ENCODE assay signal across 8 cellular contexts in the genomic region with DNA sequence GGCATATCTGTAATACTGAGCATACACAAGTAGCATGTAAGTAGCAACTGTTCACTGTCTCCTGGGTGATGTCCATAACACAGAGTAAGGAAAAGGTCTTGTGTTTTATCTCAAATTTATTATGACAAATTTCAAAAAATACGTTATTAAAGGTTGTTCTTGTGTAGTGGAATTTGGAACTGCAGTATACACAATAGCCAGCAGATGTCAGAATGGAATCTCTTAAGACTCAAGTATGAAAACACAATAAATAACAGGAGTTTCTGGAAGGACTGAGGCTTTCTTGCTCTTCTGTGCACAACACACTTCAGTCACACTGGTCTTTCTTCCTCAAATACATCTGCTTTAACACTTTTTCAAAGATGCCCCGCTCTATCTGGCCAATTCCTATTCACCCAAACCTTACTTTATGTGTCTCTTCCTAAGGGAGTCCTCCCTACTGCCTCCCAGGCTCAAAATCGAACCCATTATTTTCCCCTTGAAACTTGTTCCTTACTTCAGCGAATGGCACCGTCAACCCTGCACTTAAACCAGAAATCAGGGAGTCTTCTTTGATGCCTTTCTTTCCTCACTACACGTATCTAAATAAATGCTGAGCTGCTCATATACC. TPM values are rescaled to one million over a fixed set of nuclear protein-coding genes. Genes with fewer than 3 reads are reported as not detected.
DNase-seq lines count a peak whose midpoint lies in the region; ATAC-seq, FAIRE-seq and TF ChIP-seq lines count a peak whose summit lies in the region.

No MANE protein-coding gene starts in this region.

- no peak overlapping the region for H3K27ac ChIP-seq in OCI-LY7 (ENCODE audit: low read depth, low read length, poor library complexity, severe bottlenecking)
- H3K27ac ChIP-seq in H1 (ENCODE audit: low read depth, low read length), result no peak overlapping the region

- H2BK15ac ChIP-seq in H1 (ENCODE audit: low read length), result no peak overlapping the region

- TF ChIP-seq EP300 in H1 (IDR thresholded peaks at IDR 0.05; ENCODE audit: borderline replicate concordance in 1 of 2, low read depth in 2 of 2, low read length in 2 of 2), result no peak

- no peak overlapping the region for H2BK120ac ChIP-seq in H1 (replicated peaks; ENCODE audit: low read depth, low read length)

- H4K20me1 ChIP-seq in OCI-LY7 (ENCODE audit: insufficient read depth, low read length), result peaks cover 3% of the 10 kb centered on the region; the same call in 1 of the 2 replicates
- peaks cover 1% of the 10 kb centered on the region in 2 experiments for H4K20me1 ChIP-seq in H1 (replicated peaks in 1 of 2; ENCODE audit: control insufficient read depth in 1 of 2, insufficient read depth in 2 of 2, low read length in 2 of 2)

- H3K18ac ChIP-seq in H1 (ENCODE audit: extremely low read depth, low read length), result no peak overlapping the region

- H2AFZ ChIP-seq in OCI-LY7 (ENCODE audit: low read length) (no peak overlapping the region), H1 (ENCODE audit: low read length) (no peak overlapping the region)

- H2AK5ac ChIP-seq in H1 (ENCODE audit: low read depth, low read length), result no peak overlapping the region

- no peak overlapping the region for H2BK5ac ChIP-seq in H1 (ENCODE audit: low read depth, low read length)

- no peak overlapping the region for H2BK12ac ChIP-seq in H1 (ENCODE audit: low read depth, low read length)

- ATAC-seq in mucosa of descending colon (peak; percentile 79), GM19452 (IDR thresholded peaks at IDR 0.05; ENCODE audit: unreplicated experiment) (no peak)

- H3K9me2 ChIP-seq in OCI-LY7 (ENCODE audit: insufficient read depth, low read length), result no peaks in the 10 kb centered on the region

- no peak overlapping the region for H3K14ac ChIP-seq in H1 (ENCODE audit: insufficient read length)

- H3K27me3 ChIP-seq in H1 (replicated peaks in 1 of 4; ENCODE audit: control insufficient read depth in 3 of 4, extremely low read depth in 1 of 4, insufficient read depth in 3 of 4, low read length in 3 of 4), result no peaks in the 10 kb centered on the region

- 84% methylated on average over 6 of the region's 6 CpGs; no CpG with 5 or more reads in 1 of the 2 experiments for WGBS in H1 (ENCODE audit: extremely low coverage in 1 of 2, insufficient coverage in 1 of 2, insufficient read length in 1 of 2, insufficient replicate concordance in 2 of 2, low coverage in 1 of 2, low lambda C conversion rate in 2 of 2, missing lambda C conversion rate in 1 of 2), 2 experiments

- DNase-seq in AG20443 (ENCODE audit: low spot score), result peak; percentile 57
- no peak for DNase-seq in GM18507 (ENCODE audit: extremely low spot score, insufficient read length, low read depth)
- peak; percentile 69 for DNase-seq in OCI-LY7 (ENCODE audit: low spot score)
- DNase-seq in H1 (ENCODE audit: low read depth in 1 of 2, low spot score in 2 of 2), result no peak
- DNase-seq in mucosa of descending colon, result peak in 1 of 3 donors; percentile 63
- DNase-seq in occipital lobe (lab: John Stamatoyannopoulos, UW), result no peak
- no peak for DNase-seq in activated naive CD4-positive, alpha-beta T cell treated with Interleukin-2 at 50 U/mL for 16 hours

- H3K4me3 ChIP-seq in OCI-LY7 (ENCODE audit: low read depth, low read length, poor library complexity, severe bottlenecking) (no peak overlapping the region), H1 (ENCODE audit: extremely low read depth in 1 of 4, insufficient read depth in 2 of 4, low read depth in 3 of 4, low read length in 4 of 4) (no peak overlapping the region), mucosa of descending colon (no peak overlapping the region)

- no peaks in the 10 kb centered on the region for H3K9me3 ChIP-seq in OCI-LY7 (ENCODE audit: low read length)
- H3K9me3 ChIP-seq in H1 (ENCODE audit: insufficient read depth in 2 of 2, low read depth in 1 of 2, low read length in 1 of 2), result no peaks in the 10 kb centered on the region
- no peaks in the 10 kb centered on the region for H3K9me3 ChIP-seq in mucosa of descending colon

- no peak overlapping the region for H4K5ac ChIP-seq in H1 (ENCODE audit: insufficient read length, low read depth, low read length)

- H3K79me2 ChIP-seq in OCI-LY7 (ENCODE audit: insufficient read depth, low read depth, low read length), result peaks cover 30% of the 10 kb centered on the region; the same call in 1 of the 2 replicates
- peaks cover 0 to 14% of the 10 kb centered on the region in 2 experiments; a peak in 1 of 4 replicates for H3K79me2 ChIP-seq in H1 (ENCODE audit: control insufficient read depth in 1 of 2, insufficient read depth in 2 of 2, low read length in 2 of 2)

- H2BK20ac ChIP-seq in H1 (ENCODE audit: low read length), result no peak overlapping the region

- H3K4me1 ChIP-seq in OCI-LY7 (ENCODE audit: insufficient read depth, low read length, poor library complexity, severe bottlenecking) (peaks cover 11% of the 10 kb centered on the region), H1 (replicated peaks in 1 of 4; ENCODE audit: control insufficient read depth in 3 of 4, insufficient read depth in 4 of 4, low read length in 3 of 4) (no peaks in the 10 kb centered on the region), mucosa of descending colon (ENCODE audit: low read depth) (peaks cover 7% of the 10 kb centered on the region)

- H3K36me3 ChIP-seq in OCI-LY7 (ENCODE audit: insufficient read depth, low read length), result peaks cover 91% of the 10 kb centered on the region
- H3K36me3 ChIP-seq in H1 (ENCODE audit: control insufficient read depth in 2 of 4, insufficient read depth in 4 of 4, low read length in 3 of 4), result peaks cover 3 to 57% (median 39%) of the 10 kb centered on the region in 4 experiments; a peak in 7 of 8 replicates
- H3K36me3 ChIP-seq in mucosa of descending colon (ENCODE audit: low read depth), result no peaks in the 10 kb centered on the region

- H4K8ac ChIP-seq in H1 (ENCODE audit: extremely low read depth, insufficient read depth, low read length), result no peak overlapping the region

- no peak for TF ChIP-seq POLR2A in H1 (IDR thresholded peaks at IDR 0.05; ENCODE audit: control extremely low read depth in 1 of 2, low read depth in 2 of 2, low read length in 2 of 2)

- TF ChIP-seq CTCF in OCI-LY7 (conservative IDR thresholded peaks at IDR 0.05; ENCODE audit: low read length) (peak; percentile 88), H1 (IDR thresholded peaks at IDR 0.05; ENCODE audit: control extremely low read depth in 1 of 3, insufficient read depth in 1 of 3, low read depth in 1 of 3, low read length in 3 of 3) (peak in 1 of 3 experiments; percentile 56; a peak in 2 of 4 replicates), mucosa of descending colon (IDR thresholded peaks at IDR 0.05) (peak; percentile 26)

- POLR2A ChIA-PET in OCI-LY7 (lab: Charles Lee), result no interaction called here
- POLR2A ChIA-PET in H1 (lab: Charles Lee; ENCODE audit: partially characterized antibody), result no interaction called here

- no peak overlapping the region for H3K23ac ChIP-seq in H1 (ENCODE audit: insufficient read length)

- H3K23me2 ChIP-seq in H1 (ENCODE audit: low read depth, low read length), result no peaks in the 10 kb centered on the region

- FAIRE-seq in GM18507 (lab: Jason Lieb, UNC), result peak; percentile 81
- FAIRE-seq in H1 (lab: Jason Lieb, UNC), result no peak

- intact Hi-C loops in OCI-LY7 (cut with micrococcal nuclease; ENCODE audit: unreplicated experiment), result no loop called here
- intact Hi-C loops in mucosa of descending colon (cut with DNase I, micrococcal nuclease), result no loop called here

- H3K9ac ChIP-seq in H1 (replicated peaks in 1 of 4; ENCODE audit: extremely low read depth in 1 of 4, low read depth in 3 of 4, low read length in 3 of 4), result no peak overlapping the region

- H3K4me2 ChIP-seq in OCI-LY7 (ENCODE audit: low read length) (no peak overlapping the region), H1 (ENCODE audit: insufficient read depth in 1 of 2, low read depth in 2 of 2, low read length in 2 of 2) (no peak overlapping the region)

- CTCF ChIA-PET in OCI-LY7 (lab: Charles Lee; ENCODE audit: unreplicated experiment), result interaction anchor here (1.3 kb wide), 1 partner anchor 9 kb away, joined by 3 read pairs; no protein-coding TSS in a partner anchor
- CTCF ChIA-PET in H1 (lab: Charles Lee; ENCODE audit: partially characterized antibody), result interaction anchor here (0.7 to 1.6 kb wide), 2 partner anchors 9 to 10 kb away, joined by 3 to 10 read pairs; partner anchors contain the start of gene TOMM5

- TF ChIP-seq RAD21 in H1 (IDR thresholded peaks at IDR 0.05 in 1 of 2, conservative IDR thresholded peaks at IDR 0.05 in 1 of 2; ENCODE audit: low read depth in 2 of 2, low read length in 2 of 2), result peak; percentile 58 to 68

- no TSS peak for BruUV-seq in OCI-LY7 (replicated peaks; lab: Mats Ljungman, UMichigan)

- no peak overlapping the region for H4K91ac ChIP-seq in H1 (replicated peaks; ENCODE audit: insufficient read length, low read length)

- H3K4ac ChIP-seq in H1 (replicated peaks; ENCODE audit: insufficient read length, low read depth, low read length), result no peak overlapping the region

- H3K56ac ChIP-seq in H1 (replicated peaks; ENCODE audit: insufficient read length, low read depth, low read length), result no peak overlapping the region

- H3K79me1 ChIP-seq in H1 (ENCODE audit: low read depth, low read length), result no peaks in the 10 kb centered on the region

RNA-seq across cellular contexts. Expression of gene FBXO10, which starts 6.5 kb away (rescaled TPM):
- 9.4 and 16.1 TPM in 2 replicates for total RNA-seq in OCI-LY7 (2014; rRNA removed; shearing (Covaris generic))
- total RNA-seq in OCI-LY7 (2022), result 13.0 and 13.2 TPM in 2 replicates
- 13.1 and 15.4 TPM in 2 replicates for total RNA-seq in H1 (2021; fragmentation: NEBNext Ultra II Directional; extraction: Animal tissue kit (Norgen Biotek cat#: 25700))
- 13.9 and 17.4 TPM in 2 replicates for polyA plus RNA-seq in H1 (2011; rRNA removed)
- 16.0 TPM for polyA plus RNA-seq in H1 (2011; cell fraction: cytosol; rRNA removed)
- polyA plus RNA-seq in H1 (2011; cell fraction: nucleus; rRNA removed), result 24.4 TPM
- polyA plus RNA-seq in H1 (2012, experiment 1 of 2), result 12.9 to 15.5 TPM (median 14.2 TPM) in 4 replicates
- 10.5 TPM for polyA plus RNA-seq in H1 (2012, experiment 2 of 2)
- polyA plus RNA-seq in H1 (2013, experiment 1 of 2), result 7.4 TPM
- 8.2 TPM for polyA plus RNA-seq in H1 (2013, experiment 2 of 2)
- 21.2 and 32.7 TPM in 2 replicates for polyA minus RNA-seq in H1 (2011; rRNA and poly(A)+ RNA removed)
- polyA minus RNA-seq in H1 (2011; cell fraction: cytosol; rRNA and poly(A)+ RNA removed), result 11.5 TPM
- 15.6 TPM for polyA minus RNA-seq in H1 (2011; cell fraction: nucleus; rRNA and poly(A)+ RNA removed)
- total RNA-seq in mucosa of descending colon, result 10 to 100 TPM in 1 of 3 donors, 1 to 10 TPM in 2; 3.4 to 15.9 (median 4.6) TPM
- 9.2 TPM for total RNA-seq in occipital lobe

RNA-seq across cellular contexts. Expression of gene TOMM5, which starts 9.7 kb away (rescaled TPM):
- 215 and 231 TPM in 2 replicates for total RNA-seq in OCI-LY7 (2014; rRNA removed; shearing (Covaris generic))
- total RNA-seq in OCI-LY7 (2022), result 124 and 132 TPM in 2 replicates
- total RNA-seq in H1 (2021; fragmentation: NEBNext Ultra II Directional; extraction: Animal tissue kit (Norgen Biotek cat#: 25700)), result 160 and 174 TPM in 2 replicates
- polyA plus RNA-seq in H1 (2011; rRNA removed), result 127 and 171 TPM in 2 replicates
- polyA plus RNA-seq in H1 (2011; cell fraction: cytosol; rRNA removed), result 187 TPM
- polyA plus RNA-seq in H1 (2011; cell fraction: nucleus; rRNA removed), result 99.7 TPM
- 159 to 278 TPM (median 194 TPM) in 4 replicates for polyA plus RNA-seq in H1 (2012, experiment 1 of 2)
- 329 TPM for polyA plus RNA-seq in H1 (2012, experiment 2 of 2)
- polyA plus RNA-seq in H1 (2013, experiment 1 of 2), result 219 TPM
- polyA plus RNA-seq in H1 (2013, experiment 2 of 2), result 242 TPM
- polyA minus RNA-seq in H1 (2011; rRNA and poly(A)+ RNA removed), result 59.7 and 60.3 TPM in 2 replicates
- polyA minus RNA-seq in H1 (2011; cell fraction: cytosol; rRNA and poly(A)+ RNA removed), result 72.3 TPM
- polyA minus RNA-seq in H1 (2011; cell fraction: nucleus; rRNA and poly(A)+ RNA removed), result 56.6 TPM
- 10 to 100 TPM; 45.6 to 72.9 (median 68.1) TPM for total RNA-seq in mucosa of descending colon
- 59.1 TPM for total RNA-seq in occipital lobe

Comparison
In these comparisons a context has a peak if more than half of its experiments do, and no peak if none do; other contexts are left out.
1. DNase-seq: peak in AG20443 (single experiment) and OCI-LY7 (single experiment); none in GM18507 (single experiment), H1 (0 of 2), occipital lobe (single experiment) and activated naive CD4-positive, alpha-beta T cell treated with Interleukin-2 at 50 U/mL for 16 hours (single experiment).